In the genomic region with DNA sequence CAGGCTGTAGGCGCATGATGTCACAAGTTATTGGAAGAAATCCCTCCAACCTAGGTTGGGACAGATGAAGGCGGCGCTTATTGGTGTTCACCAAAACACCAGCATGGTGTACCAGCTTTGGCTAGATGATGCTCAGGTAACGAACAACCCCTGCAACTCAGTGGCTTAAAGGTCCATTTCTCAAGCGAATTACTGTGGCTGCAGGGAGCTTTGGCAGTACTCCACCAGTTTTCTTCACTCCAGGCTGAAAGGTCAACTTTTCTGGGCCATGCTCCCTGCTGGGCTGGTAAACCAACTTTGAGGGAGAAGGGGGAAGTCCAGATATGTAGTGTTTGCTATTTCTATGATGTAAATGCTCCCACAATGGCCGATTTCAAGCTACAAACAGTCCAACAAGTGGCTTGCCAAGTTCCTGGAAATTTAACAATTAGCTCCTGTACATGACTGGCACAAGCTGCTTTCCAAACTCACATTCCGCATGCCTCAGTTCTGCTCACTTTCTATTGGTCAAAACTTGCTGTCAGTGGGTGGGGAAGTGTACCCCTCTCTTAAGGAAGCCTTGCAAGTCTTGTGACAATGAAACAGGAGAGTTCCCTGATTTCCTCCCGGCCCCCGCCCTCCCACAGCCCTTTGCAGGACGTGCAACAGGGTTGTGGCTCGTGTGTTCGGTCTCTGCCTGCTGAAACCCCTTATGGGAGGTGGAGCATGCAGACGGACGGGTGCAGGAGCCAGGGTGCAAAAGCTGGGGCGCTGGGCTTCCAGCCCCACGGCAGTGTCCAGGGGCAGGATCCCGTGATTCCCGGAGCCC, we compare ENCODE assay signal across 8 cellular contexts. TPM values are rescaled to one million over a fixed set of nuclear protein-coding genes. Genes with fewer than 3 reads are reported as not detected.
DNase-seq lines count a peak whose midpoint lies in the region; ATAC-seq, FAIRE-seq and TF ChIP-seq lines count a peak whose summit lies in the region.

No MANE protein-coding gene starts in this region.

- peak; percentile 7 for ATAC-seq in GM18519 (IDR thresholded peaks at IDR 0.05; ENCODE audit: low FRiP score, unreplicated experiment)
- peak; percentile 39 for ATAC-seq in stimulated activated naive CD8-positive, alpha-beta T cell treated with anti-CD3 and anti-CD28 coated beads, Interleukin-15, Interleukin-2, amounts not matched to agents 100 U/mL and 50 U/mL, for 24 hours
- no peak for ATAC-seq in GM21717 (IDR thresholded peaks at IDR 0.05; ENCODE audit: unreplicated experiment)

- no peaks in the 10 kb centered on the region for H3K36me3 ChIP-seq in bronchial epithelial cell (ENCODE audit: control insufficient read depth, insufficient read depth, low read length)

- no peaks in the 10 kb centered on the region for H3K27me3 ChIP-seq in bronchial epithelial cell (ENCODE audit: control insufficient read depth, insufficient read depth, low read length)

- TF ChIP-seq CTCF in bronchial epithelial cell (IDR thresholded peaks at IDR 0.05; ENCODE audit: insufficient read depth, low read length, severe bottlenecking) = no peak

- no peak for FAIRE-seq in bronchial epithelial cell (lab: Jason Lieb, UNC)

- peak overlapping the region; percentile 82 for H3K4me3 ChIP-seq in bronchial epithelial cell (ENCODE audit: low read depth, low read length)

- DNase-seq in Kasumi-1 (lab: John Stamatoyannopoulos, UW) (peak; percentile 88 to 89), bronchial epithelial cell (ENCODE audit: low read depth) (peak; percentile 47), kidney glomerular epithelial cell (lab: John Stamatoyannopoulos, UW) (peak; percentile 45), GF-D8 (lab: John Stamatoyannopoulos, UW) (no peak), amniotic stem cell (lab: John Stamatoyannopoulos, UW) (no peak)
- no peak for DNase-seq in stimulated activated naive CD8-positive, alpha-beta T cell treated with anti-CD3 and anti-CD28 coated beads, Interleukin-15, Interleukin-2, amounts not matched to agents 100 U/mL and 50 U/mL, for 24 hours

RNA-seq across cellular contexts. Expression of a gene that starts 0.6 kb away (rescaled TPM):
- 0.53 and 0.90 TPM in 2 replicates for total RNA-seq in bronchial epithelial cell

RNA-seq across cellular contexts. Expression of a gene that starts 57.5 kb away (rescaled TPM):
- 16.1 and 22.3 TPM in 2 replicates for total RNA-seq in bronchial epithelial cell

Comparison
In these comparisons a context has a peak if more than half of its experiments do, and no peak if none do; other contexts are left out.
1. DNase-seq: peak in Kasumi-1 (2 of 2), bronchial epithelial cell (single experiment) and kidney glomerular epithelial cell (single experiment); none in stimulated activated naive CD8-positive, alpha-beta T cell treated with anti-CD3 and anti-CD28 coated beads, Interleukin-15, Interleukin-2, amounts not matched to agents 100 U/mL and 50 U/mL, for 24 hours (single experiment), GF-D8 (single experiment) and amniotic stem cell (single experiment).